ENCODE assay signal across 19 cellular contexts in the genomic region with DNA sequence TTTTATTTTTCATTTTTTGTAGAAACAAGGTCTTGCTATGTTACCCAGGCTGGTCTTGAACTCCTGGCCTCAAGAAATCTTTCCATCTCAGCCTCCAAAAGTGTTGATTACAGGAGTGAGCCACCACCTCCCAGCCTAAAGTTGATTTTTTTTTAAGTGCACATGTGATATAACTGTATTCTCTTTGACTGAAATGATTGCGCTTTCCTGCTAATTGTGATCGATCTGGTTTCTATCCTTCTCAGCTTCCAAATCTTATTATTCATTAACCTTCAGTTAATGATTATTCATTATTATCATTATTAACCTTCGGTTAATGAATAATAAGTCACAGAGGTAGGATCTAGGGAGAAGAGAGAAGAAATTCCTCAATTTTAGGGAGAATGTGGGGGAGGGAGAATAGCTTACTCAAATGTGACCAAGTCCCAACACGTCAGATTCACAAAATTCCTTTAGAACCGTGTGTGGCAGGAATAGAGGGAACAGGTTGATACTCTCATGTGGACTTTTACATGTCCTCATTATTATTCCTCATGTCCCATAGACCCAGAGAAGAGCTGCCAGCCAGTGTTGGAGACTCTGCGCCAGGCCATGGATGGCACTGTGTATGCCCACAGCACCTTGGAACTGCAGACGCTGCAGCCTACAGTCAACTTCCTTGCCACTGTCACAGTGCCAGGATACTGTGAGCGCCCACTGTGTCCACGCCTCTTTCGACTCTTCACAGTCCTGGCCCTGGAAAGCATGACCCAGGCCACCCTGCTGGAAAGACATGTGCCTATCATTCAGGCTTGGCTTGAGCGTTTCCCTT. TPM values are rescaled to one million over a fixed set of nuclear protein-coding genes. Genes with fewer than 3 reads are reported as not detected.
A peak's percentile ranks its signal among the peaks of the same experiment; 100 is the strongest.
DNase-seq lines count a peak whose midpoint lies in the region; ATAC-seq, FAIRE-seq and TF ChIP-seq lines count a peak whose summit lies in the region.
"Had no signal": no experiment of that assay in that cellular context is flagged by ENCODE, and none has a peak within 500 bp of the region (broad histone marks: within the 10 kb centered on the region; RNA-seq: fewer than 3 reads in every experiment).

No MANE protein-coding gene starts in this region.

- no peak overlapping the region for H4K91ac ChIP-seq in trophoblast cell (ENCODE audit: low read depth, low read length)

- H3K23ac ChIP-seq in trophoblast cell (ENCODE audit: low read length), result no peak overlapping the region

- H4K8ac ChIP-seq in trophoblast cell (ENCODE audit: low read depth, low read length), result no peak overlapping the region

- H2AFZ ChIP-seq in trophoblast cell (ENCODE audit: insufficient read depth, low read length, poor library complexity) (no peak overlapping the region), osteoblast (ENCODE audit: low read length) (no peak overlapping the region)

- H3K14ac ChIP-seq in trophoblast cell (ENCODE audit: low read length), result no peak overlapping the region

- intact Hi-C loops in Panc1 (cut with micrococcal nuclease; ENCODE audit: unreplicated experiment) (no loop called here), right lobe of liver (cut with DNase I) (no loop called here)

- CTCF ChIA-PET in Panc1 (lab: Charles Lee), result no interaction called here

- H3K4me3 ChIP-seq in Panc1 (ENCODE audit: low read depth in 2 of 2, low read length in 2 of 2) (no peak overlapping the region), bronchial epithelial cell (ENCODE audit: low read depth, low read length) (no peak overlapping the region), right lobe of liver (no peak overlapping the region), trophoblast cell (ENCODE audit: low read depth, low read length) (peak overlapping the region; percentile 42), osteoblast (ENCODE audit: insufficient read depth, low read length) (no peak overlapping the region)
- H3K4me3 ChIP-seq: SJCRH30 had no signal

- H3K9me3 ChIP-seq in Panc1 (ENCODE audit: control insufficient read depth, insufficient read depth, low read depth, low read length), result no peaks in the 10 kb centered on the region
- no peaks in the 10 kb centered on the region for H3K9me3 ChIP-seq in right lobe of liver
- H3K9me3 ChIP-seq in trophoblast cell (ENCODE audit: insufficient read depth, low read depth, low read length), result no peaks in the 10 kb centered on the region
- H3K9me3 ChIP-seq in osteoblast (ENCODE audit: low read depth, low read length), result no peaks in the 10 kb centered on the region
- H3K9me3 ChIP-seq: SJCRH30 had no signal

- no peak overlapping the region for H2BK12ac ChIP-seq in trophoblast cell (ENCODE audit: low read length)

- no peak overlapping the region for H4K12ac ChIP-seq in trophoblast cell (ENCODE audit: low read depth, low read length)

- H2AK5ac ChIP-seq in trophoblast cell (ENCODE audit: low read length), result no peak overlapping the region

- no peak overlapping the region for H3K4me2 ChIP-seq in trophoblast cell (ENCODE audit: low read length)
- no peak overlapping the region for H3K4me2 ChIP-seq in osteoblast (ENCODE audit: insufficient read depth, low read length)
- H3K4me2 ChIP-seq: KMS-11 had no signal

- H3K4me1 ChIP-seq in Panc1 (ENCODE audit: control insufficient read depth, insufficient read depth, low read length), result no peaks in the 10 kb centered on the region
- peaks cover 0 to 4% (median 0%) of the 10 kb centered on the region in 4 donors for H3K4me1 ChIP-seq in right lobe of liver
- no peaks in the 10 kb centered on the region for H3K4me1 ChIP-seq in trophoblast cell (ENCODE audit: control insufficient read depth in 1 of 2, insufficient read depth in 2 of 2, low read length in 2 of 2)
- H3K4me1 ChIP-seq in osteoblast (ENCODE audit: insufficient read depth, low read length), result no peaks in the 10 kb centered on the region
- H3K4me1 ChIP-seq: SJCRH30 had no signal

- no peaks in the 10 kb centered on the region for H3K79me1 ChIP-seq in trophoblast cell (ENCODE audit: low read length)

- no peak overlapping the region for H3K27ac ChIP-seq in Panc1 (ENCODE audit: low read length)
- H3K27ac ChIP-seq in right lobe of liver, result no peak overlapping the region
- no peak overlapping the region for H3K27ac ChIP-seq in trophoblast cell (ENCODE audit: low read depth, low read length)
- no peak overlapping the region for H3K27ac ChIP-seq in osteoblast (ENCODE audit: low read depth, low read length)
- H3K27ac ChIP-seq: C4-2B, KMS-11, RWPE1, SJCRH30 had no signal

- H2BK120ac ChIP-seq in trophoblast cell (ENCODE audit: insufficient read depth, low read length, poor library complexity), result no peak overlapping the region

- no peak for DNase-seq in Panc1 (ENCODE audit: low read depth, low spot score)
- peak; percentile 15 for DNase-seq in bronchial epithelial cell (ENCODE audit: low read depth)
- DNase-seq in right lobe of liver, result no peak
- DNase-seq in trophoblast cell, result no peak
- DNase-seq in activated T-cell treated with anti-CD3 and anti-CD28 coated beads, Interleukin-2, amount 50 U/mL, for 1 hour, result no peak
- DNase-seq in hippocampal formation (lab: John Stamatoyannopoulos, UW), result no peak
- no peak for DNase-seq in osteoblast (ENCODE audit: insufficient read length, low spot score, missing footprints)
- DNase-seq: AML-193, NCI-H187, NCI-H226, NCI-H524 treated with DMSO at 0.1 percent for 48 hours, PC-3, SJCRH30 had no signal

- no peak for TF ChIP-seq POLR2A in right lobe of liver (IDR thresholded peaks at IDR 0.05)

- H3K18ac ChIP-seq in trophoblast cell (ENCODE audit: low read length), result no peak overlapping the region

- H2BK5ac ChIP-seq in trophoblast cell (ENCODE audit: low read depth, low read length, poor library complexity), result no peak overlapping the region

- H3K36me3 ChIP-seq in Panc1 (ENCODE audit: control insufficient read depth, insufficient read depth, low read length) (no peaks in the 10 kb centered on the region), bronchial epithelial cell (ENCODE audit: control insufficient read depth, insufficient read depth, low read length) (no peaks in the 10 kb centered on the region), right lobe of liver (no peaks in the 10 kb centered on the region), trophoblast cell (ENCODE audit: control insufficient read depth in 1 of 2, insufficient read depth in 2 of 2, low read length in 2 of 2) (no peaks in the 10 kb centered on the region), osteoblast (ENCODE audit: insufficient read depth, low read length) (no peaks in the 10 kb centered on the region)
- H3K36me3 ChIP-seq: SJCRH30 had no signal

- H4K20me1 ChIP-seq in osteoblast (ENCODE audit: insufficient read depth, low read length), result no peaks in the 10 kb centered on the region

- H3K27me3 ChIP-seq in Panc1 (ENCODE audit: control insufficient read depth, insufficient read depth, low read length) (no peaks in the 10 kb centered on the region), bronchial epithelial cell (ENCODE audit: control insufficient read depth, insufficient read depth, low read length) (no peaks in the 10 kb centered on the region), right lobe of liver (no peaks in the 10 kb centered on the region), trophoblast cell (ENCODE audit: insufficient read depth, low read length) (no peaks in the 10 kb centered on the region), osteoblast (ENCODE audit: insufficient read depth, low read length) (no peaks in the 10 kb centered on the region)
- H3K27me3 ChIP-seq: SJCRH30 had no signal

- in situ Hi-C loops in Panc1 (cut with HindIII; ENCODE audit: low pct_unique_long_range_greater_than_20kb, low sequenced_read_pairs), result no loop called here

- no peak for FAIRE-seq in bronchial epithelial cell (lab: Jason Lieb, UNC)
- FAIRE-seq: G401.6 had no signal

- TF ChIP-seq CTCF in Panc1 (IDR thresholded peaks at IDR 0.05) (no peak), bronchial epithelial cell (IDR thresholded peaks at IDR 0.05; ENCODE audit: insufficient read depth, low read length, severe bottlenecking) (no peak), right lobe of liver (IDR thresholded peaks at IDR 0.05) (no peak), osteoblast (IDR thresholded peaks at IDR 0.05; ENCODE audit: extremely low read depth, low read depth, low read length) (no peak)

- H3K4ac ChIP-seq in trophoblast cell (ENCODE audit: low read depth, low read length), result no peak overlapping the region

- no peak overlapping the region for H3K9ac ChIP-seq in trophoblast cell (ENCODE audit: low read length)
- H3K9ac ChIP-seq: KMS-11 had no signal

- no peaks in the 10 kb centered on the region for H3K79me2 ChIP-seq in trophoblast cell (ENCODE audit: control insufficient read depth, insufficient read depth, low read length, poor library complexity)
- no peaks in the 10 kb centered on the region for H3K79me2 ChIP-seq in osteoblast (ENCODE audit: insufficient read depth, low read length)

- ATAC-seq in Panc1 (0 out of 2 replicates have a peak, but pooled peaks have one; percentile 15), right lobe of liver (peak; percentile 58 to 77 (median 70)), HG02642 (IDR thresholded peaks at IDR 0.05; ENCODE audit: poor library complexity, unreplicated experiment) (no peak)
- ATAC-seq: HCT116, PC-3 had no signal

- POLR2A ChIA-PET in Panc1 (lab: Charles Lee), result no interaction called here

- BruUV-seq in Panc1 (replicated peaks; lab: Mats Ljungman, UMichigan), result no TSS peak

- 33% methylated on average over 8 of the region's 11 CpGs for WGBS in right lobe of liver (ENCODE audit: insufficient coverage, low coverage, low lambda C conversion rate, missing lambda C conversion rate)
- no CpG with 5 or more reads among the region's 11 CpGs for WGBS in trophoblast cell (ENCODE audit: extremely low coverage, insufficient coverage, insufficient read length)

RNA-seq across cellular contexts. Expression of a gene that starts 47.1 kb away (rescaled TPM):
- total RNA-seq in Panc1 (2021; ENCODE audit: unreplicated experiment) (23.1 TPM), bronchial epithelial cell (10.3 and 10.5 TPM in 2 replicates), right lobe of liver (10 to 100 TPM; 11.3 to 17.1 (median 14.2) TPM), osteoblast (7.2 and 10.6 TPM in 2 replicates)
- 15.3 TPM for polyA plus RNA-seq in Panc1 (2012; ENCODE audit: insufficient read length)
- polyA plus RNA-seq in trophoblast cell (2013), result 21.8 and 22.0 TPM in 2 replicates

RNA-seq across cellular contexts. Expression of a gene that starts 47.2 kb away (rescaled TPM):
- total RNA-seq in Panc1 (2021; ENCODE audit: unreplicated experiment) (204 TPM), bronchial epithelial cell (47.0 and 70.3 TPM in 2 replicates), right lobe of liver (10 to 100 TPM; 33.4 to 79.9 (median 55.0) TPM), osteoblast (151 and 176 TPM in 2 replicates)
- 463 TPM for polyA plus RNA-seq in Panc1 (2012; ENCODE audit: insufficient read length)
- 231 and 245 TPM in 2 replicates for polyA plus RNA-seq in trophoblast cell (2013)

RNA-seq across cellular contexts. Expression of a gene that starts 55.7 kb away (rescaled TPM):
- total RNA-seq in Panc1 (2021; ENCODE audit: unreplicated experiment) (387 TPM), bronchial epithelial cell (43.2 and 70.2 TPM in 2 replicates), right lobe of liver (10 to 100 TPM; 47.3 to 81.9 (median 60.4) TPM), osteoblast (23.5 and 28.0 TPM in 2 replicates)
- 549 TPM for polyA plus RNA-seq in Panc1 (2012; ENCODE audit: insufficient read length)
- polyA plus RNA-seq in trophoblast cell (2013), result 182 and 188 TPM in 2 replicates

RNA-seq across cellular contexts. Expression of a gene that starts 59.3 kb away (rescaled TPM):
- 10.6 TPM for total RNA-seq in Panc1 (2021; ENCODE audit: unreplicated experiment)
- 6.0 TPM for polyA plus RNA-seq in Panc1 (2012; ENCODE audit: insufficient read length)
- 4.5 and 8.2 TPM in 2 replicates for total RNA-seq in bronchial epithelial cell
- 10 to 100 TPM in 1 of 6 experiments, 1 to 10 TPM in 5; 1.9 to 10.3 (median 6.1) TPM for total RNA-seq in right lobe of liver
- polyA plus RNA-seq in trophoblast cell (2013), result 2.9 and 3.1 TPM in 2 replicates
- 9.0 and 9.4 TPM in 2 replicates for total RNA-seq in osteoblast
